ENCODE assay signal across 17 cellular contexts in genomic region chr12:62922539-62922938, GRCh38. TPM values are rescaled to one million over a fixed set of nuclear protein-coding genes. Genes with fewer than 3 reads are reported as not detected.
DNase-seq lines count a peak whose midpoint lies in the region.
"Had no signal": no experiment of that assay in that cellular context is flagged by ENCODE, and none has a peak within 500 bp of the region (broad histone marks: within the 10 kb centered on the region; RNA-seq: fewer than 3 reads in every experiment).

No MANE protein-coding gene starts in this region.

- intact Hi-C loops in head of caudate nucleus (cut with DNase I), result loop anchor here (10.0 kb wide), 1 partner anchor 208 kb away; no protein-coding TSS in a partner anchor

- H3K27me3 ChIP-seq in skeletal muscle satellite cell (ENCODE audit: control insufficient read depth, insufficient read depth, low read length), result no peaks in the 10 kb centered on the region
- H3K27me3 ChIP-seq: upper lobe of right lung had no signal

- H3K9me3 ChIP-seq in skeletal muscle satellite cell (replicated peaks; ENCODE audit: low read length), result no peaks in the 10 kb centered on the region
- H3K9me3 ChIP-seq: upper lobe of right lung had no signal

- in situ Hi-C loops in SK-MEL-5 (cut with HindIII; ENCODE audit: low pct_unique_long_range_greater_than_20kb, low sequenced_read_pairs), result no loop called here

- H3K9ac ChIP-seq in skeletal muscle satellite cell (ENCODE audit: low read depth, low read length), result no peak overlapping the region

- DNase-seq in DMS53 (lab: John Stamatoyannopoulos, UW), result peak; percentile 31
- no peak for DNase-seq in DMS53 treated with DMSO at 0.1 percent for 48 hours (lab: John Stamatoyannopoulos, UW; ENCODE audit: unreplicated experiment)
- DNase-seq in SK-MEL-5 (ENCODE audit: low read depth, low spot score), result peak; percentile 80
- DNase-seq in head of caudate nucleus, result peak in 30 of 42 donors; percentile 14 to 80 (median 54)
- no peak for DNase-seq in epidermal melanocyte (ENCODE audit: insufficient read length, low spot score)
- no peak for DNase-seq in activated effector memory CD4-positive, alpha-beta T cell treated with Interleukin-2 at 50 U/mL for 16 hours
- no peak for DNase-seq in ureter (ENCODE audit: low spot score)
- DNase-seq: 8988T; activated CD4-positive, alpha-beta T cell treated with anti-CD3 and anti-CD28 coated beads for 4 hours; activated naive CD4-positive, alpha-beta T cell treated with anti-CD3 and anti-CD28 coated beads, Interleukin-2, amount 10 ng/mL, durations not matched to agents 7 days and 5 days; left ventricle myocardium superior; naive thymus-derived CD8-positive, alpha-beta T cell; NCI-H1417; stimulated activated naive CD4-positive, alpha-beta T cell treated with Interleukin-2 at 50 U/mL for 16 hours; upper lobe of right lung had no signal

- peak overlapping the region; percentile 20 for H3K4me2 ChIP-seq in skeletal muscle satellite cell (ENCODE audit: low read length)

- no peaks in the 10 kb centered on the region for H3K36me3 ChIP-seq in skeletal muscle satellite cell (ENCODE audit: insufficient read depth, low read length)
- H3K36me3 ChIP-seq: upper lobe of right lung had no signal

- H3K4me3 ChIP-seq in skeletal muscle satellite cell (ENCODE audit: low read length), result no peak overlapping the region
- H3K4me3 ChIP-seq: SK-N-MC, upper lobe of right lung had no signal

- peaks cover 28% of the 10 kb centered on the region for H3K4me1 ChIP-seq in skeletal muscle satellite cell (ENCODE audit: control insufficient read depth, insufficient read depth, low read length)
- H3K4me1 ChIP-seq: upper lobe of right lung had no signal

RNA-seq across cellular contexts. Expression of gene PPM1H, which starts 12.4 kb away (rescaled TPM):
- 55.7 and 58.4 TPM in 2 replicates for total RNA-seq in SK-MEL-5 (2014; rRNA removed; shearing (Covaris generic))
- 29.6 and 38.7 TPM in 2 replicates for polyA plus RNA-seq in SK-MEL-5 (2015; cell fraction: cytosol; rRNA removed)
- 17.5 and 18.4 TPM in 2 replicates for polyA plus RNA-seq in SK-MEL-5 (2015; cell fraction: nucleus; rRNA removed)
- total RNA-seq in skeletal muscle satellite cell (2012; rRNA removed), result 0.22 and 0.25 TPM in 2 replicates
- 16.2 TPM for total RNA-seq in ureter
- total RNA-seq: naive thymus-derived CD8-positive, alpha-beta T cell had no signal
- polyA plus RNA-seq: naive thymus-derived CD8-positive, alpha-beta T cell had no signal

Comparison
In these comparisons a context has a peak if more than half of its experiments do, and no peak if none do; other contexts are left out.
1. DNase-seq: peak in DMS53 (single experiment), SK-MEL-5 (single experiment) and head of caudate nucleus (30 of 42); none in DMS53 treated with DMSO at 0.1 percent for 48 hours (single experiment), epidermal melanocyte (single experiment), activated effector memory CD4-positive, alpha-beta T cell treated with Interleukin-2 at 50 U/mL for 16 hours (single experiment) and ureter (single experiment).